ENCODE assay signal across 8 cellular contexts in the genomic region with DNA sequence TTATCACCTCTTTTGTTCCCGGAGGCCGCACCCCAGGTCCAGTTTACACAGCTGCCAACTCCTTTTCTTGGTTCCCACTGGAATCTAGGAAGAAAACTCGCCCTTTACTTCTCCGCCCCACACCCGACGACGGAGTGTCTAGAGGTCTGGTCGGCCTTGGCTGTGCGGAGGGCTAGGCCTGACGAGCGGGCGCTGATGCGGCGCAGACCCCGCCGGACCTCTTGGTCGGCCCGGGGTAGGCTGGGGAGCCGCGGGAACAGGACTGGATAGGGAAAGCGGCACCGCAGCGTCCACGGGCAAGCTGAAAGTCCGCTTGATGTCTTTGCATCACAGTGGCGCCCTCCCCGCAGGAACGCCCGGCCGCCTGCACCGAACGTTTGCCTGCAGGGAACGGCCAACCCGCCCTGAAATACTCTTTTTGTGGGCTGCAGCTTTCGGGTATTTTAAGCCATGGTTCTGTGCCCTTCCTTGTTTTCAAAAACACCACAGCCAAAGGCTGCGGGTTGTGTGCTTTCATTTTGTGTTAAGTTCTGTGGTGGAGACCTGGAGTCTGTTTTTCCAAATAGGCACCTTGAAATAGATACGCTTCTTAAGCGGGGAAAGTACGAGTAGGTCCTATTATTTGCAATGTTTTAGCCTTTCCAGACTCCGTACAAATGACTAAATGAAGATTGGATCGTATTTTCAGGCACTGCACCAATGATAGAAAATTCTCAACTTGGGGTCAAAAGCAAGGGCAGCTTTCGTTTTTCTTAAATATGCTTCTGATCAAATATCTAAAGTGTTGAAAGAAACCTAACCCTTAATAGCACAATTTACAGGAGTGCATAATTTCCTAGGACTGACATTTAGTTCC. TPM values are rescaled to one million over a fixed set of nuclear protein-coding genes. Genes with fewer than 3 reads are reported as not detected.
DNase-seq lines count a peak whose midpoint lies in the region; ATAC-seq, FAIRE-seq and TF ChIP-seq lines count a peak whose summit lies in the region.

No MANE protein-coding gene starts in this region.

- peak overlapping the region; percentile 73 for H2AFZ ChIP-seq in PC-3 (ENCODE audit: low read length)

- H3F3A ChIP-seq in PC-3 (ENCODE audit: low read length, unreplicated experiment): no peaks in the 10 kb centered on the region

- ATAC-seq in HG03354 (IDR thresholded peaks at IDR 0.05; ENCODE audit: poor library complexity, severe bottlenecking, unreplicated experiment): peak; percentile 27
- ATAC-seq in PC-3: peak; percentile 27
- ATAC-seq in Right ventricle myocardium inferior: peak; percentile 66
- peak; percentile 64 for ATAC-seq in omental fat pad (ENCODE audit: low FRiP score)
- peak; percentile 86 for ATAC-seq in aorta (ENCODE audit: low FRiP score)

- H3K27me3 ChIP-seq in BLaER1 treated with 17β-estradiol and CSF1 and Interleukin-3, amounts not matched to agents 10 nM and 100 nM: no peaks in the 10 kb centered on the region
- H3K27me3 ChIP-seq in PC-3 (ENCODE audit: low read length): no peaks in the 10 kb centered on the region
- H3K27me3 ChIP-seq in aorta (ENCODE audit: control insufficient read depth in 1 of 2, insufficient read depth in 2 of 2, low read length in 1 of 2): no peaks in the 10 kb centered on the region

- H3K27ac ChIP-seq in BLaER1 treated with 17β-estradiol and CSF1 and Interleukin-3, amounts not matched to agents 10 nM and 100 nM: peak overlapping the region; percentile 86 to 96 (median 93)
- H3K27ac ChIP-seq in PC-3 (ENCODE audit: low read length): peak overlapping the region; percentile 91
- H3K27ac ChIP-seq in aorta (ENCODE audit: low read depth in 1 of 2, low read length in 2 of 2): peak overlapping the region; percentile 89 to 96

- peak; percentile 52 for FAIRE-seq in GM19239 (lab: Jason Lieb, UNC)

- H3K9ac ChIP-seq in BLaER1 treated with 17β-estradiol and CSF1 and Interleukin-3, amounts not matched to agents 10 nM and 100 nM: peak overlapping the region; percentile 85 to 95 (median 90)
- H3K9ac ChIP-seq in PC-3 (ENCODE audit: low read length): peak overlapping the region; percentile 95

- DNase-seq in GM19239 (ENCODE audit: insufficient read length, low spot score): no peak
- peak; percentile 46 for DNase-seq in PC-3
- peak; percentile 48 for DNase-seq in activated naive CD4-positive, alpha-beta T cell treated with anti-CD3 and anti-CD28 coated beads, Interleukin-2, amount 50 U/mL, for 16 hours
- peak; percentile 86 for DNase-seq in Right ventricle myocardium inferior (ENCODE audit: missing footprints)
- DNase-seq in omental fat pad (ENCODE audit: low spot score): peak; percentile 46
- peak; percentile 80 to 91 for DNase-seq in aorta

- POLR2A ChIA-PET in PC-3 (lab: Charles Lee; ENCODE audit: unreplicated experiment): interaction anchor here (0.6 to 1.8 kb wide), 8 partner anchors 17 to 68 kb away, joined by 3 to 26 read pairs (median 8); a partner anchor contains a TSS

- WGBS in aorta, 2 donors: 0 to 1% methylated on average over 42 of the region's 42 CpGs

- peak overlapping the region; percentile 75 to 95 (median 84) for H3K4me2 ChIP-seq in BLaER1 treated with 17β-estradiol and CSF1 and Interleukin-3, amounts not matched to agents 10 nM and 100 nM
- peak overlapping the region; percentile 87 for H3K4me2 ChIP-seq in PC-3 (ENCODE audit: low read length)

- H3K4me1 ChIP-seq in BLaER1 treated with 17β-estradiol and CSF1 and Interleukin-3, amounts not matched to agents 10 nM and 100 nM: peaks cover 16 to 47% (median 32%) of the 10 kb centered on the region in 10 experiments
- H3K4me1 ChIP-seq in PC-3 (ENCODE audit: insufficient read depth, low read length) (peaks cover 38% of the 10 kb centered on the region), aorta (ENCODE audit: control insufficient read depth in 1 of 2, insufficient read depth in 2 of 2, low read length in 2 of 2) (peaks cover 0 to 5% of the 10 kb centered on the region in 2 donors)

- TSS peak; percentile 78 for BruUV-seq in PC-3 (replicated peaks; lab: Mats Ljungman, UMichigan)

- peaks cover 82% of the 10 kb centered on the region for H3K79me2 ChIP-seq in PC-3 (ENCODE audit: low read length)

- intact Hi-C loops in PC-3 (cut with micrococcal nuclease): loop anchor here (1.0 to 10.0 kb wide), 6 partner anchors 40 to 166 kb away; no protein-coding TSS in a partner anchor
- intact Hi-C loops in Right ventricle myocardium inferior (cut with DNase I): loop anchor here (1.0 to 2.0 kb wide), 3 partner anchors 40 to 73 kb away; no protein-coding TSS in a partner anchor
- intact Hi-C loops in aorta (cut with DNase I): loop anchor here (1.0 to 5.0 kb wide), 5 partner anchors 42 to 74 kb away; a partner anchor contains a TSS

- no peaks in the 10 kb centered on the region for H4K20me1 ChIP-seq in BLaER1 treated with 17β-estradiol and CSF1 and Interleukin-3, amounts not matched to agents 10 nM and 100 nM
- H4K20me1 ChIP-seq in PC-3 (ENCODE audit: low read length): no peaks in the 10 kb centered on the region

- H3K9me3 ChIP-seq in BLaER1 treated with 17β-estradiol and CSF1 and Interleukin-3, amounts not matched to agents 10 nM and 100 nM (replicated peaks in 1 of 11): peaks cover 0 to 8% (median 0%) of the 10 kb centered on the region in 11 experiments; a peak in 1 of 22 replicates
- H3K9me3 ChIP-seq in PC-3 (ENCODE audit: low read length) (no peaks in the 10 kb centered on the region), aorta (ENCODE audit: control insufficient read depth, low read length) (no peaks in the 10 kb centered on the region)

- H3K36me3 ChIP-seq in BLaER1 treated with 17β-estradiol and CSF1 and Interleukin-3, amounts not matched to agents 10 nM and 100 nM: peaks cover 17 to 25% (median 19%) of the 10 kb centered on the region in 11 experiments
- H3K36me3 ChIP-seq in PC-3 (ENCODE audit: low read depth, low read length) (peaks cover 23% of the 10 kb centered on the region), aorta (ENCODE audit: control insufficient read depth in 1 of 2, insufficient read depth in 2 of 2, low read length in 1 of 2) (peaks cover 0 to 3% of the 10 kb centered on the region in 2 donors)

- TF ChIP-seq CTCF in PC-3 (conservative IDR thresholded peaks at IDR 0.05; ENCODE audit: low read depth, low read length) (no peak), omental fat pad (IDR thresholded peaks at IDR 0.05) (no peak)

- H3K9me2 ChIP-seq in PC-3 (replicated peaks; ENCODE audit: low read length): no peaks in the 10 kb centered on the region

- CTCF ChIA-PET in PC-3 (lab: Charles Lee): interaction anchor here (0.6 to 1.2 kb wide), 4 partner anchors 41 to 75 kb away, joined by 3 to 7 read pairs (median 3); no protein-coding TSS in a partner anchor

- peak overlapping the region; percentile 74 to 96 (median 85) for H3K4me3 ChIP-seq in BLaER1 treated with 17β-estradiol and CSF1 and Interleukin-3, amounts not matched to agents 10 nM and 100 nM
- H3K4me3 ChIP-seq in PC-3 (ENCODE audit: low read length) (peak overlapping the region; percentile 76), aorta (ENCODE audit: low read length in 2 of 2) (peak overlapping the region; percentile 38 to 89)

RNA-seq across cellular contexts. Expression of a gene that starts 0.9 kb away (rescaled TPM):
- total RNA-seq in PC-3 (2014; rRNA removed) (19.5 and 21.0 TPM in 2 replicates), Right ventricle myocardium inferior (42.7 TPM), omental fat pad (10 to 100 TPM; 16.5 to 44.0 (median 22.6) TPM), aorta (10 to 100 TPM; 48.4 to 63.8 TPM)
- 10 to 100 TPM; 16.5 to 58.8 TPM for polyA plus RNA-seq in aorta

RNA-seq across cellular contexts. Expression of a gene that starts 50.0 kb away (rescaled TPM):
- total RNA-seq in PC-3 (2014; rRNA removed) (999 and 1,007 TPM in 2 replicates), Right ventricle myocardium inferior (752 TPM), omental fat pad (100 to 1,000 TPM; 456 to 714 (median 516) TPM), aorta (100 to 1,000 TPM; 615 to 752 TPM)
- polyA plus RNA-seq in aorta: 100 to 1,000 TPM; 265 to 269 TPM

Comparison
In these comparisons a context has a peak if more than half of its experiments do, and no peak if none do; other contexts are left out.
1. ATAC-seq: peak in every context shown above with its lines; median percentile 86 in aorta; 66 in Right ventricle myocardium inferior; 64 in omental fat pad; 27 in HG03354; 27 in PC-3.